In the genomic region with DNA sequence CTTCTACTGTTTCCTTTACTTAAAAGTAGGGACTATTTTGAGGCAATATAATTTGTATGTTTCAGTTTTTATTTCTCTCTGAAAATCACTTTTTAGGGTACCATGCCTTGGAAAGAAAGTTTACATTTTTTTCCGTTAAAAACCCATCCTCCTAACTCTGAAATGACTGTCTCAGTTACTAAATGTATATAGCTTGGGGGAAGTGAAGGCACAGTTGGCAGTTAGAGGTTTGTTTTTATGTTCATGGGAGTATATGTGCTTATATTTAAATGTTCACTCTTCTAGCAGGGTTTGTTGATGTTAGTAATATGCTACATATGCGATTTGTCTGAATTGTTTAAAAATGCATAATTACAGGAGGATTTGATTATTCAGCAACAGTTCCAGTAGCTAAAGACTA, we compare ENCODE assay signal across 17 cellular contexts. TPM values are rescaled to one million over a fixed set of nuclear protein-coding genes. Genes with fewer than 3 reads are reported as not detected.
DNase-seq lines count a peak whose midpoint lies in the region; ATAC-seq and TF ChIP-seq lines count a peak whose summit lies in the region.
"Had no signal": no experiment of that assay in that cellular context is flagged by ENCODE, and none has a peak within 500 bp of the region (broad histone marks: within the 10 kb centered on the region; RNA-seq: fewer than 3 reads in every experiment).

No MANE protein-coding gene starts in this region.

- H3K27ac ChIP-seq in DOHH2 (ENCODE audit: low read depth, low read length) (no peak overlapping the region), WERI-Rb-1 (peak overlapping the region; percentile 56)
- H3K27ac ChIP-seq: brain microvascular endothelial cell, right atrium auricular region had no signal

- ATAC-seq in GM21390 (IDR thresholded peaks at IDR 0.05; ENCODE audit: unreplicated experiment), result peak; percentile 42
- peak; percentile 18 for ATAC-seq in HG03469 (IDR thresholded peaks at IDR 0.05; ENCODE audit: unreplicated experiment)
- ATAC-seq in natural killer cell, result no peak
- ATAC-seq: stimulated activated naive CD8-positive, alpha-beta T cell treated with anti-CD3 and anti-CD28 coated beads, Interleukin-15, amount 100 ng/mL, for 72 hours had no signal

- H3K9me3 ChIP-seq in DOHH2 (ENCODE audit: control insufficient read depth, insufficient read depth, low read length) (no peaks in the 10 kb centered on the region), WERI-Rb-1 (ENCODE audit: severe bottlenecking) (no peaks in the 10 kb centered on the region)
- H3K9me3 ChIP-seq: right atrium auricular region had no signal

- H3K4me3 Mint-ChIP-seq in natural killer cell, result no peak overlapping the region
- H3K4me3 Mint-ChIP-seq: endodermal cell, naive B cell had no signal

- peaks cover 7% of the 10 kb centered on the region for H3K36me3 Mint-ChIP-seq in natural killer cell

- peak overlapping the region; percentile 56 for H3K4me2 ChIP-seq in DOHH2 (ENCODE audit: low read length)

- peaks cover 15% of the 10 kb centered on the region for H3K4me1 ChIP-seq in DOHH2 (ENCODE audit: control insufficient read depth, low read length)
- H3K4me1 ChIP-seq: right atrium auricular region had no signal

- H3K9me3 Mint-ChIP-seq in natural killer cell, result peaks cover 0 to 2% of the 10 kb centered on the region in 2 donors
- H3K9me3 Mint-ChIP-seq: stimulated activated naive CD8-positive, alpha-beta T cell treated with anti-CD3 and anti-CD28 coated beads, Interleukin-15, amount 100 ng/mL, for 72 hours had no signal

- H3K4me3 ChIP-seq in DOHH2 (ENCODE audit: low read length) (no peak overlapping the region), WERI-Rb-1 (ENCODE audit: low read depth, low read length) (no peak overlapping the region)
- H3K4me3 ChIP-seq: right atrium auricular region had no signal

- TF ChIP-seq CTCF in DOHH2 (IDR thresholded peaks at IDR 0.05; ENCODE audit: low read depth, low read length, poor library complexity, severe bottlenecking), result no peak
- no peak for TF ChIP-seq CTCF in WERI-Rb-1 (IDR thresholded peaks at IDR 0.05; ENCODE audit: low read depth, low read length)
- no peak for TF ChIP-seq CTCF in natural killer cell (IDR thresholded peaks at IDR 0.05)

- peaks cover 16 to 19% of the 10 kb centered on the region in 2 donors for H3K4me1 Mint-ChIP-seq in natural killer cell
- H3K4me1 Mint-ChIP-seq: endodermal cell had no signal

- H3K79me2 ChIP-seq in DOHH2 (ENCODE audit: control insufficient read depth, low read length), result peaks cover 16% of the 10 kb centered on the region

- H4K20me1 ChIP-seq in DOHH2 (ENCODE audit: control insufficient read depth, insufficient read depth, low read depth, low read length), result peaks cover 3% of the 10 kb centered on the region; the same call in 1 of the 2 replicates

- intact Hi-C loops in natural killer cell (cut with micrococcal nuclease), result no loop called here

- H3K27ac Mint-ChIP-seq in natural killer cell, result peak overlapping the region in 1 of 2 donors; percentile 38
- H3K27ac Mint-ChIP-seq: endodermal cell had no signal

- no peaks in the 10 kb centered on the region; the same call in 1 of the 2 replicates for H3K36me3 ChIP-seq in DOHH2 (ENCODE audit: control insufficient read depth, low read length)
- peaks cover 8% of the 10 kb centered on the region for H3K36me3 ChIP-seq in WERI-Rb-1
- H3K36me3 ChIP-seq: brain microvascular endothelial cell, right atrium auricular region had no signal

- H3K9me2 ChIP-seq in DOHH2 (replicated peaks; ENCODE audit: control insufficient read depth, low read length), result no peaks in the 10 kb centered on the region

- DNase-seq in WERI-Rb-1 (no peak), NCI-H69 (lab: John Stamatoyannopoulos, UW) (no peak), dermis blood vessel endothelial cell (no peak), natural killer cell (no peak)
- no peak for DNase-seq in activated naive CD4-positive, alpha-beta T cell treated with anti-CD3 and anti-CD28 coated beads, Interleukin-2, amount 50 U/mL, for 16 hours
- DNase-seq: activated CD4-positive, alpha-beta T cell treated with anti-CD3 and anti-CD28 coated beads, Interleukin-2, amount 50 U/mL, for 48 hours; activated effector memory CD4-positive, alpha-beta T cell treated with Interleukin-2 at 50 U/mL for 16 hours; brain microvascular endothelial cell; endodermal cell; naive B cell; NCI-H2029 treated with DMSO at 0.1 percent for 48 hours; stimulated activated CD4-positive, alpha-beta T cell treated with anti-CD3 and anti-CD28 coated beads, Interleukin-4, amount 100 ng/mL, for 4 hours; stimulated activated naive CD8-positive, alpha-beta T cell treated with anti-CD3 and anti-CD28 coated beads, Interleukin-15, amount 100 ng/mL, for 72 hours had no signal

- no peaks in the 10 kb centered on the region for H3K27me3 Mint-ChIP-seq in natural killer cell (ENCODE audit: low read depth in 2 of 2)
- H3K27me3 Mint-ChIP-seq: naive B cell; stimulated activated naive CD8-positive, alpha-beta T cell treated with anti-CD3 and anti-CD28 coated beads, Interleukin-15, amount 100 ng/mL, for 72 hours had no signal

- H3F3A ChIP-seq in DOHH2 (ENCODE audit: control insufficient read depth, insufficient read depth), result peaks cover 9% of the 10 kb centered on the region; the same call in 1 of the 2 replicates

- H3K27me3 ChIP-seq in DOHH2 (ENCODE audit: control insufficient read depth, low read length), result no peaks in the 10 kb centered on the region
- no peaks in the 10 kb centered on the region for H3K27me3 ChIP-seq in WERI-Rb-1 (ENCODE audit: insufficient read depth, low read depth, severe bottlenecking)
- H3K27me3 ChIP-seq: brain microvascular endothelial cell, right atrium auricular region had no signal

RNA-seq across cellular contexts. Expression of a gene that starts 31.0 kb away (rescaled TPM):
- total RNA-seq in dermis blood vessel endothelial cell, result 24.9 and 28.1 TPM in 2 replicates
- 10 to 100 TPM; 26.0 to 32.8 (median 28.9) TPM for total RNA-seq in natural killer cell

Comparison
In these comparisons a context has a peak if more than half of its experiments do, and no peak if none do; other contexts are left out.
1. ATAC-seq: peak in GM21390 (single experiment) and HG03469 (single experiment); none in natural killer cell (0 of 3).